In genomic region chr1:115543247-115543646, GRCh38 we compare ENCODE assay signal across 29 cellular contexts.
"Had no signal": no experiment of that assay in that cellular context is flagged by ENCODE, and none has a peak within 500 bp of the region (broad histone marks: within the 10 kb centered on the region; RNA-seq: fewer than 3 reads in every experiment).

No MANE protein-coding gene starts in this region.

- H3K27me3 ChIP-seq: ascending aorta, body of pancreas, Peyer's patch, SJCRH30 had no signal

- H3K27me3 Mint-ChIP-seq: activated CD4-positive, alpha-beta T cell treated with anti-CD3 and anti-CD28 coated beads, Interleukin-2, amount 10 ng/mL, durations not matched to agents 24 days and 14 days had no signal

- H3K36me3 Mint-ChIP-seq: activated CD8-positive, alpha-beta memory T cell treated with anti-CD3 and anti-CD28 coated beads, Interleukin-2, amount 10 ng/mL, durations not matched to agents 7 days and 5 days; activated naive CD4-positive, alpha-beta T cell treated with anti-CD3 and anti-CD28 coated beads, Interleukin-2, amount 50 U/mL, for 72 hours had no signal

- H3K27ac Mint-ChIP-seq: activated B cell treated with CpG ODN at 0.5 μM for 24 hours; activated CD4-positive, alpha-beta T cell treated with anti-CD3 and anti-CD28 coated beads, Interleukin-2, amount 10 ng/mL, durations not matched to agents 24 days and 14 days; activated CD8-positive, alpha-beta memory T cell treated with anti-CD3 and anti-CD28 coated beads, Interleukin-2, amount 10 ng/mL, durations not matched to agents 7 days and 5 days; activated naive CD4-positive, alpha-beta T cell treated with anti-CD3 and anti-CD28 coated beads, Interleukin-2, amount 50 U/mL, for 72 hours; activated naive CD8-positive, alpha-beta T cell treated with anti-CD3 and anti-CD28 coated beads, Interleukin-2, amount 50 U/mL, for 24 hours; activated T-cell treated with anti-CD3 and anti-CD28 coated beads, Interleukin-2, amount 50 U/mL, for 24 hours; activated T-helper 1 cell treated with anti-CD3 and anti-CD28 coated beads, Interleukin-12 subunit alpha, Interleukin-12 subunit beta, Interleukin-2, Interleukin-4 antibody, amounts not matched to agents 30 ng/mL and 10 ng/mL and 1 ng/mL, durations not matched to agents 14 hours and 24 hours and 36 hours; T-helper 17 cell had no signal

- H3K4me3 ChIP-seq: ascending aorta, body of pancreas, Peyer's patch, SJCRH30 had no signal

- H3K4me3 Mint-ChIP-seq: activated B cell treated with CpG ODN at 0.5 μM for 24 hours; activated CD4-positive, alpha-beta T cell treated with anti-CD3 and anti-CD28 coated beads, Interleukin-2, amount 10 ng/mL, durations not matched to agents 24 days and 14 days; activated CD8-positive, alpha-beta memory T cell treated with anti-CD3 and anti-CD28 coated beads, Interleukin-2, amount 10 ng/mL, durations not matched to agents 7 days and 5 days; activated naive CD8-positive, alpha-beta T cell treated with anti-CD3 and anti-CD28 coated beads, Interleukin-2, amount 50 U/mL, for 24 hours; activated T-cell treated with anti-CD3 and anti-CD28 coated beads, Interleukin-2, amount 50 U/mL, for 24 hours; activated T-helper 1 cell treated with anti-CD3 and anti-CD28 coated beads, Interleukin-12 subunit alpha, Interleukin-12 subunit beta, Interleukin-2, Interleukin-4 antibody, amounts not matched to agents 30 ng/mL and 10 ng/mL and 1 ng/mL, durations not matched to agents 14 hours and 24 hours and 36 hours; T-helper 17 cell had no signal

- H3K27ac ChIP-seq: ascending aorta, body of pancreas, Peyer's patch, RWPE1, SJCRH30 had no signal

- ATAC-seq: activated CD8-positive, alpha-beta memory T cell treated with anti-CD3 and anti-CD28 coated beads, Interleukin-2, amount 10 ng/mL, durations not matched to agents 7 days and 5 days; activated naive CD4-positive, alpha-beta T cell treated with anti-CD3 and anti-CD28 coated beads, Interleukin-2, amount 50 U/mL, for 72 hours; activated naive CD8-positive, alpha-beta T cell treated with anti-CD3 and anti-CD28 coated beads, Interleukin-2, amount 50 U/mL, for 24 hours; body of pancreas; T-helper 17 cell had no signal

- H3K36me3 ChIP-seq: ascending aorta, Peyer's patch, SJCRH30 had no signal

- H3K4me1 ChIP-seq: body of pancreas, Peyer's patch had no signal

- DNase-seq: activated B cell treated with CpG ODN at 0.5 μM for 24 hours; activated CD4-positive, alpha-beta T cell treated with anti-CD3 and anti-CD28 coated beads for 1 hour; activated CD4-positive, alpha-beta T cell treated with anti-CD3 and anti-CD28 coated beads, Interleukin-2, amount 10 ng/mL, durations not matched to agents 24 days and 14 days; activated CD4-positive, alpha-beta T cell treated with anti-CD3 and anti-CD28 coated beads, Interleukin-2, amount 50 U/mL, for 48 hours; activated CD8-positive, alpha-beta memory T cell treated with anti-CD3 and anti-CD28 coated beads, Interleukin-2, amount 10 ng/mL, durations not matched to agents 7 days and 5 days; activated effector memory CD4-positive, alpha-beta T cell treated with Interleukin-2 at 50 U/mL for 16 hours; activated naive CD4-positive, alpha-beta T cell; activated naive CD8-positive, alpha-beta T cell treated with anti-CD3 and anti-CD28 coated beads, Interleukin-2, amount 50 U/mL, for 24 hours; activated T-cell treated with anti-CD3 and anti-CD28 coated beads, Interleukin-2, amount 50 U/mL, for 24 hours; amniotic stem cell; body of pancreas; KBM-7; NCI-H1048; NCI-H146; NCI-H187 treated with DMSO at 0.1 percent for 48 hours; NCI-H2081 treated with DMSO at 0.1 percent for 48 hours; NCI-H345; NCI-H510A treated with DMSO at 0.1 percent for 48 hours; NCI-H69; NK-92 treated with Interleukin-12 subunit alpha and Interleukin-12 subunit beta, amount 100 ng/mL, for 24 hours; Peyer's patch; Right ventricle myocardium superior; SJCRH30; T-helper 17 cell; T-helper 9 cell had no signal

- H3K4me1 Mint-ChIP-seq: activated B cell treated with CpG ODN at 0.5 μM for 24 hours; activated CD4-positive, alpha-beta T cell treated with anti-CD3 and anti-CD28 coated beads, Interleukin-2, amount 10 ng/mL, durations not matched to agents 24 days and 14 days; activated CD8-positive, alpha-beta memory T cell treated with anti-CD3 and anti-CD28 coated beads, Interleukin-2, amount 10 ng/mL, durations not matched to agents 7 days and 5 days; T-helper 17 cell had no signal

- H3K9me3 Mint-ChIP-seq: activated B cell treated with CpG ODN at 0.5 μM for 24 hours; activated CD4-positive, alpha-beta T cell treated with anti-CD3 and anti-CD28 coated beads, Interleukin-2, amount 10 ng/mL, durations not matched to agents 24 days and 14 days; activated naive CD4-positive, alpha-beta T cell treated with anti-CD3 and anti-CD28 coated beads, Interleukin-2, amount 50 U/mL, for 72 hours; activated T-cell treated with anti-CD3 and anti-CD28 coated beads, Interleukin-2, amount 50 U/mL, for 24 hours; activated T-helper 1 cell treated with anti-CD3 and anti-CD28 coated beads, Interleukin-12 subunit alpha, Interleukin-12 subunit beta, Interleukin-2, Interleukin-4 antibody, amounts not matched to agents 30 ng/mL and 10 ng/mL and 1 ng/mL, durations not matched to agents 14 hours and 24 hours and 36 hours had no signal
